Comparison of ENCODE assay signal across 8 cellular contexts in the genomic region with DNA sequence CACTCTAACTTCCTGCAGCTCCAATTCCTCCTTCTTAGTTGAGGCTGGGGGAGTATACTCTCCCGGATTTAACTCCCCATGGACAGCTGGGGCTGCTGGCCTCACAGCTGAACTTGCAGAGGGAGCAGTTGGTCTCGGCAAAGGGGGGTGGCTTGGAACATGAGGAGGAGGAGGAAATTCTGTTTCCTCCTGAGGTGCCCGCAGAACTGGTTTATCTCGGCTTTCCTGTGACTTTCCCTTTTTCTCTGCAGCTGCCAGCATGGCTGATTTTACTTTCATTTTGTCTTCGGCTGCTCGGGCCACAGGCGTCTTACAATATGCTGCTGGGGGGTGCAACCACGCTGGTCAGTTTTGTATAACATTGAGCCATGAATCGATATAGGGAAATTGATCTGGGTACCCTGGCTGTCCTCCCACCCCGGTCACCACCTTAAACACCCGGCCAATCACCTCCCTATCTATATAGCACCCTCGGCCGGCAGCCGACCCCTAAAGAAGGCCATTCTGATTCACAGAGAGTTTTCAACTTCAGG.
DNase-seq lines count a peak whose midpoint lies in the region; ATAC-seq and TF ChIP-seq lines count a peak whose summit lies in the region.

No MANE protein-coding gene starts in this region.

- H3K27ac ChIP-seq in CD4-positive, alpha-beta memory T cell (ENCODE audit: low read depth, low read length): peak overlapping the region; percentile 58
- H3K27ac ChIP-seq in thyroid gland (no peak overlapping the region), H9 (ENCODE audit: insufficient read length, low read depth, low read length) (no peak overlapping the region), smooth muscle cell (ENCODE audit: low read depth) (no peak overlapping the region)

- CTCF ChIA-PET in CD4-positive, alpha-beta memory T cell (lab: Charles Lee; ENCODE audit: partially characterized antibody): interaction anchor here (0.7 to 2.5 kb wide), 4 partner anchors 13 to 182 kb away, joined by 3 to 18 read pairs (median 6); no protein-coding TSS in a partner anchor

- H3K56ac ChIP-seq in H9 (ENCODE audit: insufficient read length, low read depth, low read length): no peak overlapping the region

- no peaks in the 10 kb centered on the region for H3K36me3 ChIP-seq in CD4-positive, alpha-beta memory T cell (ENCODE audit: insufficient read depth, low read length)
- H3K36me3 ChIP-seq in thyroid gland (no peaks in the 10 kb centered on the region), smooth muscle cell (ENCODE audit: low read depth) (no peaks in the 10 kb centered on the region)

- no peaks in the 10 kb centered on the region for H3K9me3 Mint-ChIP-seq in CD4-positive, alpha-beta memory T cell
- H3K9me3 Mint-ChIP-seq in H9: peaks cover 97 to 99% of the 10 kb centered on the region in 2 experiments

- no peaks in the 10 kb centered on the region for H3K79me1 ChIP-seq in H9 (ENCODE audit: insufficient read depth, low read depth, low read length, poor library complexity, severe bottlenecking)

- no peak overlapping the region for H4K8ac ChIP-seq in H9 (replicated peaks; ENCODE audit: insufficient read length, low read depth, low read length)

- H4K5ac ChIP-seq in H9 (ENCODE audit: insufficient read length, low read depth, low read length): no peak overlapping the region

- intact Hi-C loops in CD4-positive, alpha-beta memory T cell (cut with micrococcal nuclease): no loop called here
- intact Hi-C loops in left ventricle myocardium superior (cut with micrococcal nuclease) (no loop called here), thyroid gland (cut with DNase I) (no loop called here)

- H3K27ac Mint-ChIP-seq in CD4-positive, alpha-beta memory T cell: peak overlapping the region; percentile 75 to 97 (median 93)
- H3K27ac Mint-ChIP-seq in H9: no peak overlapping the region

- peaks cover 11 to 47% (median 21%) of the 10 kb centered on the region in 4 donors for H3K4me1 Mint-ChIP-seq in CD4-positive, alpha-beta memory T cell
- H3K4me1 Mint-ChIP-seq in H9: no peaks in the 10 kb centered on the region

- H3K23me2 ChIP-seq in H9 (ENCODE audit: insufficient read length, low read depth, low read length, poor library complexity, severe bottlenecking): no peaks in the 10 kb centered on the region

- H3K14ac ChIP-seq in H9 (ENCODE audit: insufficient read depth, low read length): no peak overlapping the region

- H3K9ac ChIP-seq in H9 (ENCODE audit: extremely low read depth, insufficient read length, low read length) (no peak overlapping the region), smooth muscle cell (ENCODE audit: low read depth) (no peak overlapping the region)

- no peak overlapping the region for H3K23ac ChIP-seq in H9 (ENCODE audit: insufficient read length, low read depth, low read length)

- H3K18ac ChIP-seq in H9 (ENCODE audit: insufficient read length, low read depth, low read length): no peak overlapping the region

- TF ChIP-seq CTCF in LNCaP clone FGC (IDR thresholded peaks at IDR 0.05; ENCODE audit: control insufficient read depth, extremely low read depth, insufficient read depth) (no peak), thyroid gland (IDR thresholded peaks at IDR 0.05) (no peak), H9 (conservative IDR thresholded peaks at IDR 0.05) (no peak), smooth muscle cell (IDR thresholded peaks at IDR 0.05; ENCODE audit: borderline replicate concordance, insufficient read depth, poor library complexity, severe bottlenecking) (no peak)

- H4K20me1 ChIP-seq in H9 (ENCODE audit: control insufficient read depth, insufficient read depth, insufficient read length) (no peaks in the 10 kb centered on the region), smooth muscle cell (ENCODE audit: low read depth) (no peaks in the 10 kb centered on the region)

- H2BK120ac ChIP-seq in H9 (ENCODE audit: low read depth, low read length, poor library complexity, severe bottlenecking): no peak overlapping the region

- POLR2A ChIA-PET in CD4-positive, alpha-beta memory T cell (lab: Charles Lee; ENCODE audit: partially characterized antibody): interaction anchor here (0.7 to 2.0 kb wide), 2 partner anchors 17 to 29 kb away, joined by 4 to 8 read pairs; no protein-coding TSS in a partner anchor

- no peak overlapping the region for H2AK5ac ChIP-seq in H9 (ENCODE audit: insufficient read length, low read length)

- no peak for TF ChIP-seq POLR2A in thyroid gland (IDR thresholded peaks at IDR 0.05)

- H3F3A ChIP-seq in smooth muscle cell (ENCODE audit: low read depth): no peaks in the 10 kb centered on the region

- peaks cover 0 to 8% of the 10 kb centered on the region in 2 donors for H3K36me3 Mint-ChIP-seq in CD4-positive, alpha-beta memory T cell
- peaks cover 7 to 24% (median 15%) of the 10 kb centered on the region in 3 experiments for H3K36me3 Mint-ChIP-seq in H9 (ENCODE audit: insufficient read depth in 1 of 3, low read depth in 3 of 3)

- peak; percentile 25 to 44 (median 33) for DNase-seq in CD4-positive, alpha-beta memory T cell
- peak; percentile 85 for DNase-seq in LNCaP clone FGC (ENCODE audit: low read depth)
- DNase-seq in activated CD4-positive, alpha-beta T cell treated with anti-CD3 and anti-CD28 coated beads, Interleukin-2, amount 50 U/mL, for 48 hours: peak; percentile 36 to 38
- peak; percentile 29 for DNase-seq in left ventricle myocardium superior
- peak; percentile 42 for DNase-seq in stimulated activated CD8-positive, alpha-beta memory T cell treated with anti-CD3 and anti-CD28 coated beads, Interleukin-4, amount 100 ng/mL, for 48 hours
- DNase-seq in thyroid gland: no peak
- DNase-seq in H9: no peak
- no peak for DNase-seq in smooth muscle cell (lab: John Stamatoyannopoulos, UW; ENCODE audit: unreplicated experiment)

- ATAC-seq in left ventricle myocardium superior: peak; percentile 41

- H3K4me3 ChIP-seq in CD4-positive, alpha-beta memory T cell (ENCODE audit: low read length in 2 of 2): peak overlapping the region; percentile 83 to 94
- H3K4me3 ChIP-seq in LNCaP clone FGC (ENCODE audit: low read depth, low read length) (peak overlapping the region; percentile 71), thyroid gland (replicated peaks in 1 of 3) (no peak overlapping the region), smooth muscle cell (no peak overlapping the region)

- no peak overlapping the region for H3K4ac ChIP-seq in H9 (ENCODE audit: low read depth, low read length)

- no peaks in the 10 kb centered on the region for H3K79me2 ChIP-seq in H9 (ENCODE audit: insufficient read depth, low read length)
- H3K79me2 ChIP-seq in smooth muscle cell (ENCODE audit: low read depth): no peaks in the 10 kb centered on the region

- no peaks in the 10 kb centered on the region for H3K27me3 Mint-ChIP-seq in CD4-positive, alpha-beta memory T cell
- no peaks in the 10 kb centered on the region; the same call in none of the 2 replicates for H3K27me3 Mint-ChIP-seq in H9 (ENCODE audit: low read depth)

- no peak overlapping the region for H3T11ph ChIP-seq in H9 (ENCODE audit: low read length)

- 68 to 78% methylated on average over 14 of the region's 14 CpGs for WGBS in thyroid gland, 2 donors
- WGBS in H9 (ENCODE audit: extremely low coverage, insufficient read length, low lambda C conversion rate): no CpG with 5 or more reads among the region's 14 CpGs
- 89% methylated on average over 14 of the region's 14 CpGs for WGBS in smooth muscle cell (ENCODE audit: low lambda C conversion rate)

- H2BK12ac ChIP-seq in H9 (ENCODE audit: insufficient read length, low read depth, low read length): no peak overlapping the region

- no peak overlapping the region for H4K91ac ChIP-seq in H9 (ENCODE audit: insufficient read length, low read depth, low read length)

- H3K4me2 ChIP-seq in H9 (ENCODE audit: insufficient read depth, insufficient read length, low read length) (no peak overlapping the region), smooth muscle cell (no peak overlapping the region)

- no peaks in the 10 kb centered on the region for H3K27me3 ChIP-seq in CD4-positive, alpha-beta memory T cell (ENCODE audit: insufficient read depth, low read length)
- H3K27me3 ChIP-seq in thyroid gland (no peaks in the 10 kb centered on the region), H9 (ENCODE audit: insufficient read depth, low read length) (no peaks in the 10 kb centered on the region), smooth muscle cell (ENCODE audit: low read depth) (no peaks in the 10 kb centered on the region)

- H2BK5ac ChIP-seq in H9 (ENCODE audit: insufficient read length, low read length): no peak overlapping the region

- H2AFZ ChIP-seq in H9 (ENCODE audit: low read length) (no peak overlapping the region), smooth muscle cell (ENCODE audit: low read depth) (no peak overlapping the region)

- H3K4me3 Mint-ChIP-seq in CD4-positive, alpha-beta memory T cell: peak overlapping the region; percentile 95 to 98 (median 97)
- no peak overlapping the region; a peak in 1 of 5 replicates for H3K4me3 Mint-ChIP-seq in H9

- H3K9me3 ChIP-seq in CD4-positive, alpha-beta memory T cell (ENCODE audit: control insufficient read depth in 1 of 2, low read length in 2 of 2): no peaks in the 10 kb centered on the region
- H3K9me3 ChIP-seq in thyroid gland: no peaks in the 10 kb centered on the region
- peaks cover 86% of the 10 kb centered on the region for H3K9me3 ChIP-seq in H9 (ENCODE audit: control insufficient read depth, low read depth, low read length)
- no peaks in the 10 kb centered on the region for H3K9me3 ChIP-seq in smooth muscle cell (replicated peaks; ENCODE audit: low read depth)

- no peak overlapping the region for H2BK15ac ChIP-seq in H9 (ENCODE audit: low read depth, low read length)

- H2BK20ac ChIP-seq in H9 (ENCODE audit: low read depth, low read length, poor library complexity, severe bottlenecking): no peak overlapping the region

- H3K4me1 ChIP-seq in CD4-positive, alpha-beta memory T cell (ENCODE audit: insufficient read depth, low read length): peaks cover 20% of the 10 kb centered on the region
- no peaks in the 10 kb centered on the region for H3K4me1 ChIP-seq in thyroid gland
- no peaks in the 10 kb centered on the region for H3K4me1 ChIP-seq in H9 (ENCODE audit: insufficient read depth, low read length)
- no peaks in the 10 kb centered on the region for H3K4me1 ChIP-seq in smooth muscle cell (ENCODE audit: low read depth)

Comparison
In these comparisons a context has a peak if more than half of its experiments do, and no peak if none do; other contexts are left out.
1. DNase-seq: peak in CD4-positive, alpha-beta memory T cell (5 of 5), LNCaP clone FGC (single experiment), activated CD4-positive, alpha-beta T cell treated with anti-CD3 and anti-CD28 coated beads, Interleukin-2, amount 50 U/mL, for 48 hours (2 of 2), left ventricle myocardium superior (single experiment) and stimulated activated CD8-positive, alpha-beta memory T cell treated with anti-CD3 and anti-CD28 coated beads, Interleukin-4, amount 100 ng/mL, for 48 hours (single experiment); none in thyroid gland (0 of 2), H9 (single experiment) and smooth muscle cell (single experiment).
2. H3K4me3 ChIP-seq: peak in CD4-positive, alpha-beta memory T cell (2 of 2) and LNCaP clone FGC (single experiment); none in thyroid gland (0 of 3) and smooth muscle cell (single experiment).
3. H3K27ac Mint-ChIP-seq: peak in CD4-positive, alpha-beta memory T cell (7 of 7); none in H9 (0 of 3).
4. H3K4me3 Mint-ChIP-seq: peak in CD4-positive, alpha-beta memory T cell (8 of 8); none in H9 (0 of 2).